In the genomic region with DNA sequence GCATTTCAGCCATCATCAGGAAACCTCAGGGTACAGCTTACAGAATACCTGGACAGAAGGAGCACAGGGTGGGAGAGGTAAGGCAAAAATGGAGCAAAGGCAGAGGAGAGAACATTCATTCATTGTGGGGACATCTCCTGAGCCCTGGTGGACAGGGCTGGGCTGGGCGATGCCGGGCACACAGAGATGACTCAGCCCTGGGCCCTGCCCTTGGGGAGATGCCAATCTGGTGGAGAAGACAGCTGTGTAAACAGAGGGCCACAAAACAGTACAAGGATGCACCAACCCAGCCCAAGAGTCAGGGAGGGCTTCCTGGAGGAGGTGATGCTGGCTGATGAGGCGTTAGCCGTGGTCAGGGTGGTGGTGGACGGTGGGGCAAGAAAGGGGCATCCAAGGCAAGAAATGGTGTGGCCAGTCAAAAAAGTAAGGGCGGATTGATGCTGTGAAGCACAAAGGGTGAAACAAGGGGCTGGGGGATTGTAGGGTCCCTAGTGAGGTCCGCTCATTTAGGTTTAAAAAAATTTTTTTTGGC, we compare ENCODE assay signal across 16 cellular contexts. TPM values are rescaled to one million over a fixed set of nuclear protein-coding genes. Genes with fewer than 3 reads are reported as not detected.
DNase-seq lines count a peak whose midpoint lies in the region; ATAC-seq, FAIRE-seq and TF ChIP-seq lines count a peak whose summit lies in the region.
"Had no signal": no experiment of that assay in that cellular context is flagged by ENCODE, and none has a peak within 500 bp of the region (broad histone marks: within the 10 kb centered on the region; RNA-seq: fewer than 3 reads in every experiment).

No MANE protein-coding gene starts in this region.

- TF ChIP-seq CTCF in RWPE2 (IDR thresholded peaks at IDR 0.05; ENCODE audit: poor library complexity, severe bottlenecking) (no peak), omental fat pad (IDR thresholded peaks at IDR 0.05) (no peak), pancreas (IDR thresholded peaks at IDR 0.05) (no peak), D721Med (IDR thresholded peaks at IDR 0.05; ENCODE audit: insufficient read depth, missing control alignments) (no peak)

- FAIRE-seq in pancreas (lab: Jason Lieb, UNC) (no peak), D721Med (lab: Jason Lieb, UNC) (no peak)
- FAIRE-seq: astrocyte, kidney had no signal

- H3K27me3 ChIP-seq in RWPE2 (ENCODE audit: insufficient read depth, poor library complexity, severe bottlenecking): peaks cover under 1% of the 10 kb centered on the region
- no peaks in the 10 kb centered on the region for H3K27me3 ChIP-seq in pancreas
- H3K27me3 ChIP-seq: ovary had no signal

- no peak overlapping the region for H3K4me3 ChIP-seq in RWPE2 (ENCODE audit: severe bottlenecking)
- H3K4me3 ChIP-seq in pancreas: no peak overlapping the region
- H3K4me3 ChIP-seq: ovary, SJSA1, spleen had no signal

- WGBS in pancreas, 2 donors: 57 to 69% methylated on average over 7 of the region's 7 CpGs

- ATAC-seq in RWPE2 (ENCODE audit: low read depth) (peak; percentile 40), omental fat pad (ENCODE audit: low FRiP score) (peak; percentile 12), pancreas (no peak), HG02642 (IDR thresholded peaks at IDR 0.05; ENCODE audit: poor library complexity, unreplicated experiment) (no peak)
- ATAC-seq: activated CD8-positive, alpha-beta T cell treated with anti-CD3 and anti-CD28 coated beads for 36 hours had no signal

- H3K9me3 ChIP-seq in RWPE2 (ENCODE audit: severe bottlenecking): no peaks in the 10 kb centered on the region
- no peaks in the 10 kb centered on the region for H3K9me3 ChIP-seq in pancreas
- H3K9me3 ChIP-seq: ovary, SJSA1 had no signal

- no peaks in the 10 kb centered on the region for H3K36me3 ChIP-seq in RWPE2 (ENCODE audit: low read depth)
- H3K36me3 ChIP-seq in pancreas: no peaks in the 10 kb centered on the region
- H3K36me3 ChIP-seq: ovary, SJSA1, spleen had no signal

- H3K4me1 ChIP-seq in RWPE2 (ENCODE audit: insufficient read depth, poor library complexity, severe bottlenecking): peaks cover 13% of the 10 kb centered on the region
- no peaks in the 10 kb centered on the region for H3K4me1 ChIP-seq in pancreas
- H3K4me1 ChIP-seq: SJSA1, spleen had no signal

- DNase-seq in EH (ENCODE audit: low read depth): peak; percentile 48
- DNase-seq in RWPE2 (ENCODE audit: low spot score): no peak
- DNase-seq in fibroblast of gingiva (ENCODE audit: low read depth): peak; percentile 71
- no peak for DNase-seq in omental fat pad (ENCODE audit: low spot score)
- no peak for DNase-seq in stimulated activated CD4-positive, alpha-beta T cell treated with anti-CD3 and anti-CD28 coated beads, Interleukin-4, amount 100 ng/mL, for 4 hours
- DNase-seq in pancreas: no peak
- no peak for DNase-seq in D721Med (ENCODE audit: insufficient read length, low spot score)
- DNase-seq: activated CD8-positive, alpha-beta T cell treated with anti-CD3 and anti-CD28 coated beads for 36 hours; DMS53; kidney; ovary; spleen had no signal

- intact Hi-C loops in pancreas (cut with DNase I): no loop called here

- H3K27ac ChIP-seq in RWPE2 (ENCODE audit: poor library complexity, severe bottlenecking) (peak overlapping the region; percentile 58), pancreas (no peak overlapping the region)
- H3K27ac ChIP-seq: ovary, SJSA1, spleen had no signal

RNA-seq across cellular contexts. Expression of a gene that starts 3.6 kb away (rescaled TPM):
- 100 to 1,000 TPM in 2 of 4 donors, 10 to 100 TPM in 1, 1 to 10 TPM in 1; 1.1 to 534 (median 190) TPM for total RNA-seq in omental fat pad
- total RNA-seq in pancreas: under 1 TPM in 4 of 6 donors, not detected in 2; 0.06 to 0.58 (median 0.36) TPM
- 1 to 10 TPM in 1 of 2 donors, under 1 TPM in 1; 0.54 to 1.3 TPM for polyA plus RNA-seq in pancreas
- total RNA-seq: activated CD8-positive, alpha-beta T cell treated with anti-CD3 and anti-CD28 coated beads for 36 hours; astrocyte; kidney; SJSA1 had no signal

RNA-seq across cellular contexts. Expression of a gene that starts 24.3 kb away (rescaled TPM):
- total RNA-seq in omental fat pad: 10 to 100 TPM; 15.0 to 77.5 (median 56.5) TPM
- 1 to 10 TPM in 4 of 6 donors, under 1 TPM in 2; 0.37 to 6.8 (median 2.4) TPM for total RNA-seq in pancreas
- polyA plus RNA-seq in pancreas: under 1 TPM; 0.57 to 0.73 TPM
- total RNA-seq: activated CD8-positive, alpha-beta T cell treated with anti-CD3 and anti-CD28 coated beads for 36 hours; astrocyte; SJSA1 had no signal

RNA-seq across cellular contexts. Expression of a gene that starts 33.6 kb away (rescaled TPM):
- 10 to 100 TPM in 1 of 4 donors, 1 to 10 TPM in 3; 3.1 to 16.2 (median 7.5) TPM for total RNA-seq in omental fat pad
- total RNA-seq in pancreas: 1 to 10 TPM in 1 of 6 donors, under 1 TPM in 3, not detected in 2; 0.25 to 1.3 (median 0.69) TPM
- polyA plus RNA-seq in pancreas: under 1 TPM in 1 of 2 donors, not detected in 1; 0.14 TPM
- total RNA-seq: activated CD8-positive, alpha-beta T cell treated with anti-CD3 and anti-CD28 coated beads for 36 hours; astrocyte; mucosa of gallbladder; SJSA1 had no signal

RNA-seq across cellular contexts. Expression of a gene that starts 34.3 kb away (rescaled TPM):
- total RNA-seq in omental fat pad: 10 to 100 TPM in 3 of 4 donors, 1 to 10 TPM in 1; 6.2 to 14.2 (median 11.4) TPM
- total RNA-seq in pancreas: 10 to 100 TPM in 1 of 6 donors, 1 to 10 TPM in 5; 3.8 to 12.4 (median 5.9) TPM
- polyA plus RNA-seq in pancreas: 10 to 100 TPM; 27.2 to 29.4 TPM

Comparison
In these comparisons a context has a peak if more than half of its experiments do, and no peak if none do; other contexts are left out.
1. DNase-seq: peak in EH (single experiment) and fibroblast of gingiva (single experiment); none in RWPE2 (single experiment), omental fat pad (single experiment), stimulated activated CD4-positive, alpha-beta T cell treated with anti-CD3 and anti-CD28 coated beads, Interleukin-4, amount 100 ng/mL, for 4 hours (0 of 2), pancreas (0 of 6) and D721Med (single experiment).
2. ATAC-seq: peak in RWPE2 (single experiment) and omental fat pad (single experiment); none in pancreas (0 of 4) and HG02642 (single experiment).